Comparison of ENCODE assay signal across 1 cellular context in the genomic region with DNA sequence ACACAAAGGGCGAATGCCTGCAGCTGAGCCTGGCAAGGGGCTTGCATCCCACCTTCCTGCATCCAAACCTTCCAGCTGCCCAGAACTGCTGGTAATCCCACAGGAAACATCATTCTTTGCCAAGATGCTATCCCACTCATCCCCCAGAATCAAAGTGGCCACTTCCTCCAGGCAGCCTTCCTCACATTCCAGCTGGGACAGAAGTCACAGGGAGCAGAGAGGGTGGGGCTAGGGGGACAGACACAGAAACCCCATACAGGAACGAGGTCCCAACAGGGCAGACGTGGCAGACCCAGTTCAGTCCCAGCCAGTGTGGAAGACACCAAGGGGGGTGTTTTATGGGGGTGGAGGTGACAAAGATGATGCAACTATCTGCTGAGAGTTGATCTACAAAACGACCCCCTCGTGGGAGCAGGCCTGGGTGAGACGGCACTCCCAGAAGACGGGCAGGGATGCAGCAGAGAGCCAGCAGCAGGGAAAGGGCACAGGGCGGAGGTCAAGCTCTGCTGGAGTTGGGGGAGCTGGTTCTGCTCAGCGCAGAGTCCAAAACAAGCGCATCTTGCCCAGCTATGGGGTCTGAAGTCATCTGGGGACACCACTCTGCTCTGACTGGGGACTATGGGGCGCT.
TF ChIP-seq lines count a peak whose summit lies in the region.

No MANE protein-coding gene starts in this region.

TF ChIP-seq in HCT116, 20 proteins besides CTCF, POLR2A, EP300 and RAD21 (continued from another document):
- TF ChIP-seq, protein P1, sequence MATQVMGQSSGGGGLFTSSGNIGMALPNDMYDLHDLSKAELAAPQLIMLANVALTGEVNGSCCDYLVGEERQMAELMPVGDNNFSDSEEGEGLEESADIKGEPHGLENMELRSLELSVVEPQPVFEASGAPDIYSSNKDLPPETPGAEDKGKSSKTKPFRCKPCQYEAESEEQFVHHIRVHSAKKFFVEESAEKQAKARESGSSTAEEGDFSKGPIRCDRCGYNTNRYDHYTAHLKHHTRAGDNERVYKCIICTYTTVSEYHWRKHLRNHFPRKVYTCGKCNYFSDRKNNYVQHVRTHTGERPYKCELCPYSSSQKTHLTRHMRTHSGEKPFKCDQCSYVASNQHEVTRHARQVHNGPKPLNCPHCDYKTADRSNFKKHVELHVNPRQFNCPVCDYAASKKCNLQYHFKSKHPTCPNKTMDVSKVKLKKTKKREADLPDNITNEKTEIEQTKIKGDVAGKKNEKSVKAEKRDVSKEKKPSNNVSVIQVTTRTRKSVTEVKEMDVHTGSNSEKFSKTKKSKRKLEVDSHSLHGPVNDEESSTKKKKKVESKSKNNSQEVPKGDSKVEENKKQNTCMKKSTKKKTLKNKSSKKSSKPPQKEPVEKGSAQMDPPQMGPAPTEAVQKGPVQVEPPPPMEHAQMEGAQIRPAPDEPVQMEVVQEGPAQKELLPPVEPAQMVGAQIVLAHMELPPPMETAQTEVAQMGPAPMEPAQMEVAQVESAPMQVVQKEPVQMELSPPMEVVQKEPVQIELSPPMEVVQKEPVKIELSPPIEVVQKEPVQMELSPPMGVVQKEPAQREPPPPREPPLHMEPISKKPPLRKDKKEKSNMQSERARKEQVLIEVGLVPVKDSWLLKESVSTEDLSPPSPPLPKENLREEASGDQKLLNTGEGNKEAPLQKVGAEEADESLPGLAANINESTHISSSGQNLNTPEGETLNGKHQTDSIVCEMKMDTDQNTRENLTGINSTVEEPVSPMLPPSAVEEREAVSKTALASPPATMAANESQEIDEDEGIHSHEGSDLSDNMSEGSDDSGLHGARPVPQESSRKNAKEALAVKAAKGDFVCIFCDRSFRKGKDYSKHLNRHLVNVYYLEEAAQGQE (IDR thresholded peaks at IDR 0.05; ENCODE audit: low read depth), result no peak
